Comparison of ENCODE assay signal across 13 cellular contexts in genomic region chr12:85626031-85626781, GRCh38.
A peak's percentile ranks its signal among the peaks of the same experiment; 100 is the strongest.
DNase-seq lines count a peak whose midpoint lies in the region; ATAC-seq, FAIRE-seq and TF ChIP-seq lines count a peak whose summit lies in the region.
"Had no signal": no experiment of that assay in that cellular context is flagged by ENCODE, and none has a peak within 500 bp of the region (broad histone marks: within the 10 kb centered on the region; RNA-seq: fewer than 3 reads in every experiment).

No MANE protein-coding gene starts in this region.

- no peak for ATAC-seq in HepG2
- ATAC-seq in HG02642 (IDR thresholded peaks at IDR 0.05; ENCODE audit: poor library complexity, unreplicated experiment), result no peak
- no peak for ATAC-seq in gastrocnemius medialis
- no peak for ATAC-seq in naive thymus-derived CD8-positive, alpha-beta T cell
- ATAC-seq: activated CD8-positive, alpha-beta T cell treated with anti-CD3 and anti-CD28 coated beads, Interleukin-2, amount 10 ng/mL, durations not matched to agents 7 days and 5 days had no signal

- no peaks in the 10 kb centered on the region for H3K4me1 Mint-ChIP-seq in naive thymus-derived CD8-positive, alpha-beta T cell
- H3K4me1 Mint-ChIP-seq: memory B cell had no signal

- no peak overlapping the region for H3K4me3 Mint-ChIP-seq in naive thymus-derived CD8-positive, alpha-beta T cell
- H3K4me3 Mint-ChIP-seq: activated CD8-positive, alpha-beta T cell treated with anti-CD3 and anti-CD28 coated beads, Interleukin-2, amount 10 ng/mL, durations not matched to agents 7 days and 5 days; memory B cell had no signal

- TF ChIP-seq CTCF in choroid plexus epithelial cell (conservative IDR thresholded peaks at IDR 0.05; ENCODE audit: low read depth, low read length) (no peak), HepG2 (CRISPR knock-in tag; IDR thresholded peaks at IDR 0.05) (no peak), gastrocnemius medialis (IDR thresholded peaks at IDR 0.05 in 4 of 5, conservative IDR thresholded peaks at IDR 0.05 in 1 of 5) (no peak)

- H3K9me3 Mint-ChIP-seq in naive thymus-derived CD8-positive, alpha-beta T cell, result peaks cover 0 to 14% (median 2%) of the 10 kb centered on the region in 9 donors

- TF ChIP-seq POLR2A in HepG2 (IDR thresholded peaks at IDR 0.05; ENCODE audit: insufficient read depth in 1 of 2, low read depth in 2 of 2, low read length in 2 of 2) (no peak), gastrocnemius medialis (IDR thresholded peaks at IDR 0.05) (no peak)

- H3K4me3 ChIP-seq in choroid plexus epithelial cell (ENCODE audit: low read depth, low read length) (no peak overlapping the region), HepG2 (replicated peaks in 1 of 3; ENCODE audit: insufficient read depth in 1 of 3, low read depth in 2 of 3, low read length in 3 of 3) (no peak overlapping the region), gastrocnemius medialis (no peak overlapping the region)
- H3K4me3 ChIP-seq: transverse colon had no signal

- no peaks in the 10 kb centered on the region for H4K20me1 ChIP-seq in HepG2 (ENCODE audit: insufficient read depth, low read length)

- no peak overlapping the region for H3K27ac Mint-ChIP-seq in naive thymus-derived CD8-positive, alpha-beta T cell
- H3K27ac Mint-ChIP-seq: activated CD8-positive, alpha-beta T cell treated with anti-CD3 and anti-CD28 coated beads, Interleukin-2, amount 10 ng/mL, durations not matched to agents 7 days and 5 days; memory B cell had no signal

- no peak overlapping the region for H3K4me2 ChIP-seq in HepG2 (ENCODE audit: low read depth, low read length)

- H3K27me3 Mint-ChIP-seq in naive thymus-derived CD8-positive, alpha-beta T cell, result peaks cover 0 to 3% (median 0%) of the 10 kb centered on the region in 5 donors
- H3K27me3 Mint-ChIP-seq: memory B cell had no signal

- FAIRE-seq in HepG2 (lab: Jason Lieb, UNC), result no peak

- POLR2A ChIA-PET in HepG2 (lab: Yijun Ruan, JAX), result no interaction called here
- POLR2A ChIA-PET in naive thymus-derived CD8-positive, alpha-beta T cell (lab: Charles Lee), result no interaction called here

- no peaks in the 10 kb centered on the region for H3K36me3 ChIP-seq in HepG2 (replicated peaks in 1 of 2; ENCODE audit: control insufficient read depth in 1 of 2, insufficient read depth in 2 of 2, low read length in 2 of 2)
- H3K36me3 ChIP-seq in gastrocnemius medialis, result no peaks in the 10 kb centered on the region
- H3K36me3 ChIP-seq: transverse colon had no signal

- in situ Hi-C loops in Caki2 (cut with HindIII; ENCODE audit: low pct_unique_long_range_greater_than_20kb, low sequenced_read_pairs), result no loop called here
- in situ Hi-C loops in HepG2 (cut with HindIII; ENCODE audit: extremely low pct_ligation_motif_present, low pct_unique_long_range_greater_than_20kb), result no loop called here
- in situ Hi-C loops in gastrocnemius medialis (cut with MboI; ENCODE audit: low sequenced_read_pairs in 4 of 4), result no loop called here

- no peak overlapping the region for H3K9ac ChIP-seq in HepG2 (ENCODE audit: insufficient read depth, low read depth, low read length)

- no peaks in the 10 kb centered on the region for H3K79me2 ChIP-seq in HepG2 (ENCODE audit: insufficient read depth, low read length)

- DNase-seq in Caki2 (ENCODE audit: low read depth), result peak; percentile 15
- DNase-seq in NOMO-1 (lab: John Stamatoyannopoulos, UW; ENCODE audit: unreplicated experiment in 2 of 2), result peak; percentile 41 to 59
- DNase-seq in choroid plexus epithelial cell (ENCODE audit: low read depth), result peak; percentile 92
- DNase-seq in HepG2 (ENCODE audit: low spot score), result no peak
- no peak for DNase-seq in gastrocnemius medialis
- DNase-seq in putamen (ENCODE audit: low spot score), result no peak
- DNase-seq in naive thymus-derived CD8-positive, alpha-beta T cell, result no peak
- DNase-seq: activated CD8-positive, alpha-beta T cell treated with anti-CD3 and anti-CD28 coated beads, Interleukin-2, amount 10 ng/mL, durations not matched to agents 7 days and 5 days; cerebellar nuclear complex; stimulated activated CD4-positive, alpha-beta T cell treated with anti-CD3 and anti-CD28 coated beads, Interleukin-2, amount 100 ng/mL, for 24 hours; transverse colon had no signal

- no peak overlapping the region for H2AFZ ChIP-seq in HepG2 (ENCODE audit: low read length)

- H3K4me1 ChIP-seq in HepG2 (ENCODE audit: insufficient read depth, low read length) (no peaks in the 10 kb centered on the region), gastrocnemius medialis (no peaks in the 10 kb centered on the region)
- H3K4me1 ChIP-seq: transverse colon had no signal

- H3K27me3 ChIP-seq in HepG2 (ENCODE audit: control insufficient read depth in 1 of 2, insufficient read depth in 2 of 2, low read length in 2 of 2) (no peaks in the 10 kb centered on the region), gastrocnemius medialis (no peaks in the 10 kb centered on the region)
- H3K27me3 ChIP-seq: transverse colon had no signal

- no peak overlapping the region for H3K27ac ChIP-seq in HepG2 (ENCODE audit: extremely low read length, insufficient read depth, low read length)
- H3K27ac ChIP-seq in gastrocnemius medialis, result no peak overlapping the region
- H3K27ac ChIP-seq: transverse colon had no signal

- BruUV-seq in HepG2 (replicated peaks; lab: Mats Ljungman, UMichigan), result no TSS peak

- intact Hi-C loops in HepG2 (cut with micrococcal nuclease; ENCODE audit: unreplicated experiment) (no loop called here), gastrocnemius medialis (cut with DNase I; ENCODE audit: low total_unique reads) (no loop called here)

- TF ChIP-seq RAD21 in HepG2 (CRISPR knock-in tag; IDR thresholded peaks at IDR 0.05), result no peak

- CTCF ChIA-PET in HepG2 (lab: Yijun Ruan, JAX; ENCODE audit: low intra/inter-chr PET ratio, low total read pairs), result no interaction called here

- no peaks in the 10 kb centered on the region for H3K9me3 ChIP-seq in HepG2 (ENCODE audit: low read length)
- no peaks in the 10 kb centered on the region for H3K9me3 ChIP-seq in gastrocnemius medialis
- H3K9me3 ChIP-seq: transverse colon had no signal

- TF ChIP-seq EP300 in HepG2 (IDR thresholded peaks at IDR 0.05; ENCODE audit: low read depth in 2 of 2, low read length in 2 of 2) (no peak), HepG2 (CRISPR knock-in tag; IDR thresholded peaks at IDR 0.05; ENCODE audit: borderline replicate concordance) (no peak)

- H3K36me3 Mint-ChIP-seq in naive thymus-derived CD8-positive, alpha-beta T cell, result peaks cover 0 to 1% (median 0%) of the 10 kb centered on the region in 3 donors
- H3K36me3 Mint-ChIP-seq: memory B cell had no signal

TF ChIP-seq in HepG2, 621 proteins besides CTCF, POLR2A, EP300 and RAD21:
- TF ChIP-seq, protein P1, sequence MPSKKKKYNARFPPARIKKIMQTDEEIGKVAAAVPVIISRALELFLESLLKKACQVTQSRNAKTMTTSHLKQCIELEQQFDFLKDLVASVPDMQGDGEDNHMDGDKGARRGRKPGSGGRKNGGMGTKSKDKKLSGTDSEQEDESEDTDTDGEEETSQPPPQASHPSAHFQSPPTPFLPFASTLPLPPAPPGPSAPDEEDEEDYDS (CRISPR knock-in tag; IDR thresholded peaks at IDR 0.05), result no peak
- no peak for TF ChIP-seq KDM2A (CRISPR knock-in tag; IDR thresholded peaks at IDR 0.05; ENCODE audit: borderline replicate concordance, low read depth)
- peak; percentile 30; the same call in 1 of the 2 replicates for TF ChIP-seq MAFF (IDR thresholded peaks at IDR 0.05; ENCODE audit: low read depth, low read length)
TF ChIP-seq in HepG2: peak in this region for 1.

Comparison
In these comparisons a context has a peak if more than half of its experiments do, and no peak if none do; other contexts are left out.
1. DNase-seq: peak in Caki2 (single experiment), NOMO-1 (2 of 2) and choroid plexus epithelial cell (single experiment); none in HepG2 (single experiment), gastrocnemius medialis (0 of 2), putamen (single experiment) and naive thymus-derived CD8-positive, alpha-beta T cell (0 of 10).